In the genomic region with DNA sequence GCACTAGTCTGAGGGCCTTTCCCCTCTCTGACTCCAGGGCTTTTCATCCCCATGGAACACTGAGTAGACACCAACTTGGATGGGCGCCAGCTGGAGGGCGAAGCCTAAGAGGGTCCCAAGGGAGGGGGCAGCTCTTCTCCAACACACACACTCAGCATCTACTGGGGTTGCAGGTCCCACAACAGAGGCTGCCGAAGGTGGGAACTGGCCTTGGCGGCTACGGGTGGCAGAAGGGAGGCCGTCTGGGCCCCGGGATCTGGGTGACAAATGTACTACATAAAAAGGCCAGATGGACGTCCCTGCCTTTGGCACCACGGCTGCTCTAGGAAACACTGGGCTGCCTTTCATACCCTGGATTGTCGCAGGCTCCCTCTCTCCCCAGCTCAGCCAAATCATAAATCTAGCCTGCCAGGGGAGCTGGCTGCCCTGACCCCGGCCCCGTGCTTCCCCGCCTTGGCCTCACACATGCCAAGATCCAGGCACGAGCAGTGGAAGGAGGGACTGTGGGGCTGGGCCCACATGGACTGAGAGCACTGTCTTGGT, we compare ENCODE assay signal across 19 cellular contexts. TPM values are rescaled to one million over a fixed set of nuclear protein-coding genes. Genes with fewer than 3 reads are reported as not detected.
DNase-seq lines count a peak whose midpoint lies in the region; ATAC-seq and TF ChIP-seq lines count a peak whose summit lies in the region.
"Had no signal": no experiment of that assay in that cellular context is flagged by ENCODE, and none has a peak within 500 bp of the region (broad histone marks: within the 10 kb centered on the region; RNA-seq: fewer than 3 reads in every experiment).

No MANE protein-coding gene starts in this region.

- H3K4me3 ChIP-seq in right atrium auricular region (no peak overlapping the region), lower leg skin (ENCODE audit: low read depth, poor library complexity, severe bottlenecking) (no peak overlapping the region), Peyer's patch (no peak overlapping the region)
- H3K4me3 ChIP-seq: uterus had no signal

- H3K27ac ChIP-seq in right atrium auricular region (peak overlapping the region in 1 of 2 donors; percentile 3), Peyer's patch (no peak overlapping the region)
- H3K27ac ChIP-seq: uterus had no signal

- ATAC-seq in Right ventricle myocardium superior (ENCODE audit: poor library complexity) = peak; percentile 40
- no peak for ATAC-seq in HG02610 (IDR thresholded peaks at IDR 0.05; ENCODE audit: unreplicated experiment)
- ATAC-seq: activated naive CD8-positive, alpha-beta T cell treated with anti-CD3 and anti-CD28 coated beads, Interleukin-2, amount 50 U/mL, for 24 hours; activated T-cell treated with anti-CD3 and anti-CD28 coated beads, Interleukin-2, amount 50 U/mL, for 72 hours; naive thymus-derived CD8-positive, alpha-beta T cell had no signal

- no peak for TF ChIP-seq CTCF in right atrium auricular region (IDR thresholded peaks at IDR 0.05)
- no peak for TF ChIP-seq CTCF in lower leg skin (IDR thresholded peaks at IDR 0.05)
- TF ChIP-seq CTCF in Peyer's patch (IDR thresholded peaks at IDR 0.05) = no peak

- DNase-seq in Right ventricle myocardium superior (no peak), right atrium auricular region (ENCODE audit: low spot score) (no peak), cerebellar nuclear complex (lab: John Stamatoyannopoulos, UW) (peak; percentile 47 to 80), lower leg skin (ENCODE audit: low spot score in 2 of 2) (peak; percentile 14 to 88), Peyer's patch (no peak), RPMI8226 (no peak)
- no peak for DNase-seq in activated naive CD4-positive, alpha-beta T cell treated with anti-CD3 and anti-CD28 coated beads, Interleukin-2, amount 50 U/mL, for 16 hours
- DNase-seq: ACHN; activated CD4-positive, alpha-beta T cell treated with anti-CD3 and anti-CD28 coated beads, Interleukin-2, amount 50 U/mL, for 4 hours; activated naive CD8-positive, alpha-beta T cell treated with anti-CD3 and anti-CD28 coated beads, Interleukin-2, amount 50 U/mL, for 24 hours; activated T-cell treated with anti-CD3 and anti-CD28 coated beads, Interleukin-2, amount 50 U/mL, for 72 hours; CD8-positive, alpha-beta memory T cell; KG1; NCI-H510A; stimulated activated naive CD8-positive, alpha-beta T cell treated with anti-CD3 and anti-CD28 coated beads, Interleukin-15, amount 100 ng/mL, for 72 hours had no signal

- intact Hi-C loops in Right ventricle myocardium superior (cut with DNase I) (no loop called here), lower leg skin (cut with DNase I; ENCODE audit: low total_unique reads) (no loop called here)

- 37 to 59% methylated on average over 13 to 14 of the region's 14 CpGs for WGBS in lower leg skin, 2 donors

- peaks cover 4 to 34% of the 10 kb centered on the region in 2 donors for H3K4me1 ChIP-seq in right atrium auricular region
- no peaks in the 10 kb centered on the region for H3K4me1 ChIP-seq in Peyer's patch
- H3K4me1 ChIP-seq: uterus had no signal

- H3K36me3 ChIP-seq in right atrium auricular region = no peaks in the 10 kb centered on the region
- H3K36me3 ChIP-seq in Peyer's patch = no peaks in the 10 kb centered on the region
- H3K36me3 ChIP-seq: uterus had no signal

- H3K9me3 ChIP-seq in right atrium auricular region (no peaks in the 10 kb centered on the region), Peyer's patch (no peaks in the 10 kb centered on the region)
- H3K9me3 ChIP-seq: uterus had no signal

- H3K27me3 ChIP-seq in right atrium auricular region (no peaks in the 10 kb centered on the region), Peyer's patch (no peaks in the 10 kb centered on the region)
- H3K27me3 ChIP-seq: uterus had no signal

- TF ChIP-seq POLR2A in lower leg skin (IDR thresholded peaks at IDR 0.05) (no peak), Peyer's patch (IDR thresholded peaks at IDR 0.05) (no peak)

RNA-seq across cellular contexts. Expression of a gene that starts 31.5 kb away (rescaled TPM):
- 2.1 TPM for total RNA-seq in Right ventricle myocardium superior
- total RNA-seq in right atrium auricular region = 1 to 10 TPM in 1 of 2 donors, under 1 TPM in 1; 0.51 to 3.5 TPM
- total RNA-seq in lower leg skin = 1 to 10 TPM in 1 of 4 donors, under 1 TPM in 3; 0.21 to 1.8 (median 0.61) TPM
- 1 to 10 TPM in 2 of 4 donors, under 1 TPM in 1, not detected in 1; 0.54 to 6.8 (median 2.5) TPM for total RNA-seq in Peyer's patch
- total RNA-seq: activated T-cell treated with anti-CD3 and anti-CD28 coated beads, Interleukin-2, amount 50 U/mL, for 72 hours; CD8-positive, alpha-beta memory T cell; fibroblast of villous mesenchyme had no signal

Comparison
In these comparisons a context has a peak if more than half of its experiments do, and no peak if none do; other contexts are left out.
1. DNase-seq: peak in cerebellar nuclear complex (2 of 2) and lower leg skin (2 of 2); none in Right ventricle myocardium superior (single experiment), right atrium auricular region (single experiment), Peyer's patch (0 of 3), RPMI8226 (single experiment) and activated naive CD4-positive, alpha-beta T cell treated with anti-CD3 and anti-CD28 coated beads, Interleukin-2, amount 50 U/mL, for 16 hours (single experiment).